Comparison of ENCODE assay signal across 1 cellular context in genomic region chr15:89578146-89578545, GRCh38.
TF ChIP-seq lines count a peak whose summit lies in the region.

No MANE protein-coding gene starts in this region.

TF ChIP-seq in HepG2, 621 proteins besides CTCF, POLR2A, EP300 and RAD21:
- TF ChIP-seq, protein P1, sequence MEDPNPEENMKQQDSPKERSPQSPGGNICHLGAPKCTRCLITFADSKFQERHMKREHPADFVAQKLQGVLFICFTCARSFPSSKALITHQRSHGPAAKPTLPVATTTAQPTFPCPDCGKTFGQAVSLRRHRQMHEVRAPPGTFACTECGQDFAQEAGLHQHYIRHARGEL (CRISPR knock-in tag; IDR thresholded peaks at IDR 0.05) = no peak
- TF ChIP-seq, protein P2, sequence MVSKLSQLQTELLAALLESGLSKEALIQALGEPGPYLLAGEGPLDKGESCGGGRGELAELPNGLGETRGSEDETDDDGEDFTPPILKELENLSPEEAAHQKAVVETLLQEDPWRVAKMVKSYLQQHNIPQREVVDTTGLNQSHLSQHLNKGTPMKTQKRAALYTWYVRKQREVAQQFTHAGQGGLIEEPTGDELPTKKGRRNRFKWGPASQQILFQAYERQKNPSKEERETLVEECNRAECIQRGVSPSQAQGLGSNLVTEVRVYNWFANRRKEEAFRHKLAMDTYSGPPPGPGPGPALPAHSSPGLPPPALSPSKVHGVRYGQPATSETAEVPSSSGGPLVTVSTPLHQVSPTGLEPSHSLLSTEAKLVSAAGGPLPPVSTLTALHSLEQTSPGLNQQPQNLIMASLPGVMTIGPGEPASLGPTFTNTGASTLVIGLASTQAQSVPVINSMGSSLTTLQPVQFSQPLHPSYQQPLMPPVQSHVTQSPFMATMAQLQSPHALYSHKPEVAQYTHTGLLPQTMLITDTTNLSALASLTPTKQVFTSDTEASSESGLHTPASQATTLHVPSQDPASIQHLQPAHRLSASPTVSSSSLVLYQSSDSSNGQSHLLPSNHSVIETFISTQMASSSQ (IDR thresholded peaks at IDR 0.05; ENCODE audit: low read depth) = no peak
- TF ChIP-seq, protein P2 (CRISPR knock-in tag; IDR thresholded peaks at IDR 0.05; ENCODE audit: borderline replicate concordance) = no peak
- TF ChIP-seq CREBL2 (CRISPR knock-in tag; IDR thresholded peaks at IDR 0.05; ENCODE audit: borderline replicate concordance) (no peak), ZBTB3 (CRISPR knock-in tag; IDR thresholded peaks at IDR 0.05; ENCODE audit: borderline replicate concordance, low read depth) (no peak), PBX2 (CRISPR knock-in tag; IDR thresholded peaks at IDR 0.05) (no peak), ZSCAN20 (CRISPR knock-in tag; IDR thresholded peaks at IDR 0.05; ENCODE audit: borderline replicate concordance) (no peak), ZNF619 (CRISPR knock-in tag; IDR thresholded peaks at IDR 0.05) (no peak), HMGXB4 (CRISPR knock-in tag; IDR thresholded peaks at IDR 0.05; ENCODE audit: borderline replicate concordance in 1 of 2, low read depth in 1 of 2) (no peak), SKIL (CRISPR knock-in tag; IDR thresholded peaks at IDR 0.05; ENCODE audit: borderline replicate concordance) (no peak), RFXAP (CRISPR knock-in tag; IDR thresholded peaks at IDR 0.05; ENCODE audit: borderline replicate concordance) (no peak), SRF (IDR thresholded peaks at IDR 0.05; ENCODE audit: low read depth, low read length) (no peak), PPARG (CRISPR knock-in tag; conservative IDR thresholded peaks at IDR 0.05) (no peak), SOX5 (CRISPR knock-in tag; IDR thresholded peaks at IDR 0.05; ENCODE audit: borderline replicate concordance) (no peak), HOXA3 (CRISPR knock-in tag; IDR thresholded peaks at IDR 0.05) (no peak), MED8 (CRISPR knock-in tag; IDR thresholded peaks at IDR 0.05; ENCODE audit: insufficient replicate concordance) (no peak), FOSL2 (CRISPR knock-in tag; IDR thresholded peaks at IDR 0.05) (no peak), KDM2A (CRISPR knock-in tag; IDR thresholded peaks at IDR 0.05; ENCODE audit: borderline replicate concordance, low read depth) (no peak)
- TF ChIP-seq, protein P3, sequence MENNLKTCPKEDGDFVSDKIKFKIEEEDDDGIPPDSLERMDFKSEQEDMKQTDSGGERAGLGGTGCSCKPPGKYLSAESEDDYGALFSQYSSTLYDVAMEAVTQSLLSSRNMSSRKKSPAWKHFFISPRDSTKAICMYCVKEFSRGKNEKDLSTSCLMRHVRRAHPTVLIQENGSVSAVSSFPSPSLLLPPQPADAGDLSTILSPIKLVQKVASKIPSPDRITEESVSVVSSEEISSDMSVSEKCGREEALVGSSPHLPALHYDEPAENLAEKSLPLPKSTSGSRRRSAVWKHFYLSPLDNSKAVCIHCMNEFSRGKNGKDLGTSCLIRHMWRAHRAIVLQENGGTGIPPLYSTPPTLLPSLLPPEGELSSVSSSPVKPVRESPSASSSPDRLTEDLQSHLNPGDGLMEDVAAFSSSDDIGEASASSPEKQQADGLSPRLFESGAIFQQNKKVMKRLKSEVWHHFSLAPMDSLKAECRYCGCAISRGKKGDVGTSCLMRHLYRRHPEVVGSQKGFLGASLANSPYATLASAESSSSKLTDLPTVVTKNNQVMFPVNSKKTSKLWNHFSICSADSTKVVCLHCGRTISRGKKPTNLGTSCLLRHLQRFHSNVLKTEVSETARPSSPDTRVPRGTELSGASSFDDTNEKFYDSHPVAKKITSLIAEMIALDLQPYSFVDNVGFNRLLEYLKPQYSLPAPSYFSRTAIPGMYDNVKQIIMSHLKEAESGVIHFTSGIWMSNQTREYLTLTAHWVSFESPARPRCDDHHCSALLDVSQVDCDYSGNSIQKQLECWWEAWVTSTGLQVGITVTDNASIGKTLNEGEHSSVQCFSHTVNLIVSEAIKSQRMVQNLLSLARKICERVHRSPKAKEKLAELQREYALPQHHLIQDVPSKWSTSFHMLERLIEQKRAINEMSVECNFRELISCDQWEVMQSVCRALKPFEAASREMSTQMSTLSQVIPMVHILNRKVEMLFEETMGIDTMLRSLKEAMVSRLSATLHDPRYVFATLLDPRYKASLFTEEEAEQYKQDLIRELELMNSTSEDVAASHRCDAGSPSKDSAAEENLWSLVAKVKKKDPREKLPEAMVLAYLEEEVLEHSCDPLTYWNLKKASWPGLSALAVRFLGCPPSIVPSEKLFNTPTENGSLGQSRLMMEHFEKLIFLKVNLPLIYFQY (CRISPR knock-in tag; IDR thresholded peaks at IDR 0.05; ENCODE audit: borderline replicate concordance) = no peak
- TF ChIP-seq, protein P4, sequence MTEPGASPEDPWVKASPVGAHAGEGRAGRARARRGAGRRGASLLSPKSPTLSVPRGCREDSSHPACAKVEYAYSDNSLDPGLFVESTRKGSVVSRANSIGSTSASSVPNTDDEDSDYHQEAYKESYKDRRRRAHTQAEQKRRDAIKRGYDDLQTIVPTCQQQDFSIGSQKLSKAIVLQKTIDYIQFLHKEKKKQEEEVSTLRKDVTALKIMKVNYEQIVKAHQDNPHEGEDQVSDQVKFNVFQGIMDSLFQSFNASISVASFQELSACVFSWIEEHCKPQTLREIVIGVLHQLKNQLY (CRISPR knock-in tag; IDR thresholded peaks at IDR 0.05) = no peak
